In the genomic region with DNA sequence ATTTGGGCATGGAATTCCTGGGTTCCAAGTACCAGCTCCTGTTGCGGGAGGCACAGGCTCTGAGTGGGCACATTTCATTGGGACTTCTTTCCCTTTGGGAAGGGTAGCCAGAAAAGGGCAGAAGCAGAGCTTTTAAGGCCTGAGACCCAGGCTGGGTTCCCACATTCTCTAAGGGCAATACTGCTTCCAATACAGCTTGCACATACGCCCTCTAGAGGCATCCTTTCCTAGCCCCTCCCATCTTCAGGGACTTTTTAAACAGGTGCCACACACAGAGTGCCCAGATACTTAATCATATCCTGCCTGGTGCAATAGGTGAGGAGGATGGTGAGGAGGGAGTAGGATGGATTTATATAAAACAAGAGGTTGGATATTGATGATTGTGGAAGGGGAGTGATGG, we compare ENCODE assay signal across 8 cellular contexts. TPM values are rescaled to one million over a fixed set of nuclear protein-coding genes. Genes with fewer than 3 reads are reported as not detected.
DNase-seq lines count a peak whose midpoint lies in the region; ATAC-seq and TF ChIP-seq lines count a peak whose summit lies in the region.

No MANE protein-coding gene starts in this region.

- CTCF ChIA-PET in CD8-positive, alpha-beta memory T cell (lab: Charles Lee) = interaction anchor here (1.0 to 1.5 kb wide), 4 partner anchors 11 to 79 kb away, joined by 3 to 4 read pairs (median 3); no protein-coding TSS in a partner anchor

- TF ChIP-seq POLR2A in thyroid gland (IDR thresholded peaks at IDR 0.05) = no peak

- no peak overlapping the region for H3K4me3 Mint-ChIP-seq in CD8-positive, alpha-beta memory T cell
- no peak overlapping the region for H3K4me3 Mint-ChIP-seq in T-helper 17 cell

- H3K27ac ChIP-seq in CD8-positive, alpha-beta memory T cell (ENCODE audit: low read depth, low read length) = no peak overlapping the region
- H3K27ac ChIP-seq in liver (ENCODE audit: low read depth in 1 of 2, low read length in 2 of 2) (no peak overlapping the region), thyroid gland (no peak overlapping the region), aorta (ENCODE audit: low read depth in 1 of 2, low read length in 2 of 2) (no peak overlapping the region)

- H3K27me3 ChIP-seq in CD8-positive, alpha-beta memory T cell (ENCODE audit: insufficient read depth, low read length, poor library complexity, severe bottlenecking) = peaks cover 8% of the 10 kb centered on the region
- H3K27me3 ChIP-seq in liver (ENCODE audit: control insufficient read depth in 4 of 4, insufficient read depth in 4 of 4, low read length in 3 of 4) (no peaks in the 10 kb centered on the region), thyroid gland (no peaks in the 10 kb centered on the region), aorta (ENCODE audit: control insufficient read depth in 1 of 2, insufficient read depth in 2 of 2, low read length in 1 of 2) (no peaks in the 10 kb centered on the region)

- H3K9me3 ChIP-seq in CD8-positive, alpha-beta memory T cell (ENCODE audit: low read length) = no peaks in the 10 kb centered on the region
- no peaks in the 10 kb centered on the region for H3K9me3 ChIP-seq in T-helper 17 cell (ENCODE audit: control insufficient read depth, low read length, poor library complexity, severe bottlenecking)
- H3K9me3 ChIP-seq in liver (ENCODE audit: control insufficient read depth in 4 of 4, low read length in 3 of 4) = no peaks in the 10 kb centered on the region
- no peaks in the 10 kb centered on the region for H3K9me3 ChIP-seq in thyroid gland
- H3K9me3 ChIP-seq in aorta (ENCODE audit: control insufficient read depth, low read length) = no peaks in the 10 kb centered on the region

- peaks cover 3 to 13% (median 5%) of the 10 kb centered on the region in 3 donors for H3K4me1 Mint-ChIP-seq in CD8-positive, alpha-beta memory T cell
- peaks cover 8% of the 10 kb centered on the region for H3K4me1 Mint-ChIP-seq in T-helper 17 cell

- TF ChIP-seq CTCF in liver (IDR thresholded peaks at IDR 0.05; ENCODE audit: low read depth, low read length, missing input control) = peak; percentile 51
- TF ChIP-seq CTCF in thyroid gland (IDR thresholded peaks at IDR 0.05) = peak in 1 of 6 experiments; percentile 12

- peaks cover 7% of the 10 kb centered on the region for H3K4me1 ChIP-seq in CD8-positive, alpha-beta memory T cell (ENCODE audit: insufficient read depth, low read length)
- H3K4me1 ChIP-seq in liver (ENCODE audit: control insufficient read depth in 4 of 4, insufficient read depth in 4 of 4, low read length in 3 of 4) (peaks cover 3 to 26% (median 13%) of the 10 kb centered on the region in 4 donors), thyroid gland (peaks cover 11 to 13% of the 10 kb centered on the region in 2 donors), aorta (ENCODE audit: control insufficient read depth in 1 of 2, insufficient read depth in 2 of 2, low read length in 2 of 2) (no peaks in the 10 kb centered on the region)

- POLR2A ChIA-PET in CD8-positive, alpha-beta memory T cell (lab: Charles Lee) = interaction anchor here (0.8 to 1.2 kb wide), 2 partner anchors 14 to 30 kb away, joined by 3 to 4 read pairs; no protein-coding TSS in a partner anchor

- H3K36me3 ChIP-seq in CD8-positive, alpha-beta memory T cell (ENCODE audit: insufficient read depth, low read length) = no peaks in the 10 kb centered on the region
- H3K36me3 ChIP-seq in liver (ENCODE audit: control insufficient read depth in 4 of 4, insufficient read depth in 3 of 4, low read depth in 1 of 4, low read length in 3 of 4) (no peaks in the 10 kb centered on the region), thyroid gland (no peaks in the 10 kb centered on the region), aorta (ENCODE audit: control insufficient read depth in 1 of 2, insufficient read depth in 2 of 2, low read length in 1 of 2) (no peaks in the 10 kb centered on the region)

- peak; percentile 80 for ATAC-seq in GM18868 (IDR thresholded peaks at IDR 0.05; ENCODE audit: unreplicated experiment)
- ATAC-seq in HG03342 (IDR thresholded peaks at IDR 0.05; ENCODE audit: unreplicated experiment) = peak; percentile 65
- peak; percentile 73 for ATAC-seq in T-helper 17 cell
- ATAC-seq in GM19035 (IDR thresholded peaks at IDR 0.05; ENCODE audit: unreplicated experiment) = no peak
- ATAC-seq in aorta (ENCODE audit: low FRiP score) = no peak

- TF ChIP-seq RAD21 in liver (IDR thresholded peaks at IDR 0.05) = peak; percentile 81 to 85

- WGBS in liver = 70% methylated on average over 2 of the region's 2 CpGs
- WGBS in thyroid gland, 2 donors = 79 to 87% methylated on average over 2 of the region's 2 CpGs
- 82 to 85% methylated on average over 2 of the region's 2 CpGs for WGBS in aorta, 2 donors

- no peak overlapping the region for H3K27ac Mint-ChIP-seq in CD8-positive, alpha-beta memory T cell
- peak overlapping the region; percentile 29 for H3K27ac Mint-ChIP-seq in T-helper 17 cell

- H3K36me3 Mint-ChIP-seq in CD8-positive, alpha-beta memory T cell = no peaks in the 10 kb centered on the region
- no peaks in the 10 kb centered on the region for H3K36me3 Mint-ChIP-seq in T-helper 17 cell (ENCODE audit: low read depth)

- no peak overlapping the region for H3K4me3 ChIP-seq in CD8-positive, alpha-beta memory T cell (ENCODE audit: low read length)
- no peak overlapping the region for H3K4me3 ChIP-seq in liver (ENCODE audit: low read depth in 1 of 3, low read length in 3 of 3)
- no peak overlapping the region for H3K4me3 ChIP-seq in thyroid gland (replicated peaks in 1 of 3)
- H3K4me3 ChIP-seq in aorta (ENCODE audit: low read length in 2 of 2) = no peak overlapping the region

- no peaks in the 10 kb centered on the region for H3K9me3 Mint-ChIP-seq in CD8-positive, alpha-beta memory T cell

- H3K27me3 Mint-ChIP-seq in CD8-positive, alpha-beta memory T cell = peaks cover 13 to 19% of the 10 kb centered on the region in 2 donors
- H3K27me3 Mint-ChIP-seq in T-helper 17 cell = peaks cover 40% of the 10 kb centered on the region

- intact Hi-C loops in thyroid gland (cut with DNase I) (no loop called here), aorta (cut with DNase I) (no loop called here)

- H3K9ac ChIP-seq in liver (ENCODE audit: low read depth in 1 of 2, low read length in 2 of 2) = no peak overlapping the region

- DNase-seq in CD8-positive, alpha-beta memory T cell = peak in 3 of 5 donors; percentile 15 to 56 (median 17)
- DNase-seq in T-helper 17 cell = no peak
- DNase-seq in thyroid gland = no peak
- DNase-seq in aorta = no peak

TF ChIP-seq in liver, 16 proteins besides CTCF, POLR2A, EP300 and RAD21:
- TF ChIP-seq JUND (IDR thresholded peaks at IDR 0.05) = no peak
- no peak for TF ChIP-seq EGR1 (IDR thresholded peaks at IDR 0.05; ENCODE audit: low read depth in 2 of 2)
- no peak for TF ChIP-seq HNF4G (IDR thresholded peaks at IDR 0.05)
- TF ChIP-seq MAX (IDR thresholded peaks at IDR 0.05) = no peak
- TF ChIP-seq FOXA2 (IDR thresholded peaks at IDR 0.05) = no peak
- TF ChIP-seq SP1 (IDR thresholded peaks at IDR 0.05) = no peak
- no peak for TF ChIP-seq RXRA (IDR thresholded peaks at IDR 0.05)
- no peak for TF ChIP-seq TAF1 (conservative IDR thresholded peaks at IDR 0.05)
- no peak for TF ChIP-seq ZBTB33 (IDR thresholded peaks at IDR 0.05)
- TF ChIP-seq ATF3 (IDR thresholded peaks at IDR 0.05) = no peak
- no peak for TF ChIP-seq NR2F2 (IDR thresholded peaks at IDR 0.05)

RNA-seq across cellular contexts. Expression of gene GPR88, which starts 5.7 kb away (rescaled TPM):
- total RNA-seq in CD8-positive, alpha-beta memory T cell = under 1 TPM in 1 of 2 experiments, not detected in 1; 0.07 TPM
- not detected for polyA plus RNA-seq in CD8-positive, alpha-beta memory T cell
- total RNA-seq in T-helper 17 cell (under 1 TPM in 1 of 2 donors, not detected in 1; 0.21 TPM), liver (1 to 10 TPM in 1 of 2 donors, under 1 TPM in 1; 0.75 to 1.7 TPM), thyroid gland (under 1 TPM in 1 of 4 donors, not detected in 3; 0.13 TPM), aorta (1 to 10 TPM in 1 of 2 donors, under 1 TPM in 1; 0.49 to 1.0 TPM)
- polyA plus RNA-seq in liver (1 to 10 TPM in 1 of 2 donors, under 1 TPM in 1; 0.96 to 3.9 TPM), aorta (under 1 TPM in 1 of 2 donors, not detected in 1; 0.56 TPM)

Comparison
In these comparisons a context has a peak if more than half of its experiments do, and no peak if none do; other contexts are left out.
1. DNase-seq: peak in CD8-positive, alpha-beta memory T cell (3 of 5); none in T-helper 17 cell (0 of 3), thyroid gland (0 of 2) and aorta (0 of 2).
2. ATAC-seq: peak in GM18868 (single experiment), HG03342 (single experiment) and T-helper 17 cell (single experiment); none in GM19035 (single experiment) and aorta (single experiment).